In genomic region chr13:36915891-36916640, GRCh38 we compare ENCODE assay signal across 21 cellular contexts. TPM values are rescaled to one million over a fixed set of nuclear protein-coding genes. Genes with fewer than 3 reads are reported as not detected.
A peak's percentile ranks its signal among the peaks of the same experiment; 100 is the strongest.
DNase-seq lines count a peak whose midpoint lies in the region; TF ChIP-seq lines count a peak whose summit lies in the region.
"Had no signal": no experiment of that assay in that cellular context is flagged by ENCODE, and none has a peak within 500 bp of the region (broad histone marks: within the 10 kb centered on the region; RNA-seq: fewer than 3 reads in every experiment).

No MANE protein-coding gene starts in this region.

- POLR2A ChIA-PET in RWPE1 (lab: Yijun Ruan, JAX; ENCODE audit: low non-redundant PET) = no interaction called here

- no peaks in the 10 kb centered on the region for H3K36me3 ChIP-seq in MM.1S (replicated peaks; ENCODE audit: insufficient read depth, low read length)
- H3K36me3 ChIP-seq: ascending aorta, transverse colon had no signal

- no peak overlapping the region for H3K9ac ChIP-seq in MM.1S (ENCODE audit: low read length)

- peak overlapping the region; percentile 89 for H3K4me3 Mint-ChIP-seq in glutamatergic neuron (ENCODE audit: unreplicated experiment)
- H3K4me3 Mint-ChIP-seq: memory B cell had no signal

- CTCF ChIA-PET in RWPE1 (lab: Yijun Ruan, JAX) = no interaction called here

- TF ChIP-seq CTCF in glutamatergic neuron (IDR thresholded peaks at IDR 0.05; ENCODE audit: partially characterized antibody, unreplicated experiment) (no peak), MM.1S (IDR thresholded peaks at IDR 0.05; ENCODE audit: low read length) (no peak), RWPE1 (conservative IDR thresholded peaks at IDR 0.05; ENCODE audit: low read depth) (no peak)

- H3K4me1 Mint-ChIP-seq in glutamatergic neuron (ENCODE audit: low read depth, unreplicated experiment) = peaks cover 33% of the 10 kb centered on the region
- H3K4me1 Mint-ChIP-seq: memory B cell had no signal

- H3K27ac ChIP-seq in substantia nigra (ENCODE audit: low read depth, low read length, poor library complexity, severe bottlenecking) (peak overlapping the region; percentile 35), MM.1S (ENCODE audit: low read length) (no peak overlapping the region), RWPE1 (no peak overlapping the region)

- no peaks in the 10 kb centered on the region for H3K4me1 ChIP-seq in MM.1S (ENCODE audit: low read length)

- H3K36me3 Mint-ChIP-seq in glutamatergic neuron (ENCODE audit: unreplicated experiment) = no peaks in the 10 kb centered on the region
- H3K36me3 Mint-ChIP-seq: memory B cell had no signal

- H3K9me3 Mint-ChIP-seq in glutamatergic neuron (ENCODE audit: unreplicated experiment) = peaks cover 10% of the 10 kb centered on the region
- H3K9me3 Mint-ChIP-seq: naive thymus-derived CD8-positive, alpha-beta T cell had no signal

- H3F3A ChIP-seq in MM.1S (ENCODE audit: insufficient read depth, low read length) = no peaks in the 10 kb centered on the region

- H3K4me2 ChIP-seq in MM.1S (ENCODE audit: low read depth, low read length) = no peak overlapping the region

- peaks cover 11% of the 10 kb centered on the region for H3K27me3 Mint-ChIP-seq in glutamatergic neuron (ENCODE audit: unreplicated experiment)

- no peaks in the 10 kb centered on the region for H4K20me1 ChIP-seq in MM.1S (ENCODE audit: insufficient read depth, low read length)

- DNase-seq in NCI-H1105 treated with DMSO at 0.1 percent for 48 hours (lab: John Stamatoyannopoulos, UW) (peak; percentile 52), NCI-H1105 (lab: John Stamatoyannopoulos, UW) (no peak), NCI-H526 treated with DMSO at 0.1 percent for 48 hours (lab: John Stamatoyannopoulos, UW) (peak; percentile 53), glutamatergic neuron (no peak), substantia nigra (lab: John Stamatoyannopoulos, UW) (no peak), RKO (ENCODE audit: low spot score) (no peak), MM.1S (no peak), RWPE1 (ENCODE audit: low spot score) (no peak)
- DNase-seq: 8988T; activated CD8-positive, alpha-beta memory T cell treated with anti-CD3 and anti-CD28 coated beads for 24 hours; activated naive CD4-positive, alpha-beta T cell treated with anti-CD3 and anti-CD28 coated beads, Interleukin-2, amount 50 U/mL, for 16 hours; cerebellar nuclear complex; effector CD4-positive, alpha-beta T cell; erythroblast; naive thymus-derived CD8-positive, alpha-beta T cell; NCI-H1436 treated with DMSO at 0.1 percent for 48 hours; small intestine; stimulated activated naive CD4-positive, alpha-beta T cell; transverse colon had no signal

- no peaks in the 10 kb centered on the region for H3K9me3 ChIP-seq in MM.1S (replicated peaks; ENCODE audit: insufficient read depth, low read length)
- H3K9me3 ChIP-seq: ascending aorta, transverse colon had no signal

- H3K27me3 ChIP-seq in MM.1S (replicated peaks; ENCODE audit: insufficient read depth, low read length) = no peaks in the 10 kb centered on the region; the same call in 1 of the 2 replicates
- H3K27me3 ChIP-seq: ascending aorta had no signal

- H3K79me2 ChIP-seq in MM.1S (ENCODE audit: low read length) = no peaks in the 10 kb centered on the region

- no peak overlapping the region for H3K4me3 ChIP-seq in MM.1S (ENCODE audit: low read length)
- H3K4me3 ChIP-seq: ascending aorta, transverse colon had no signal

- no peaks in the 10 kb centered on the region for H3K9me2 ChIP-seq in MM.1S (replicated peaks; ENCODE audit: insufficient read depth, low read length)

- H3K27ac Mint-ChIP-seq in glutamatergic neuron (ENCODE audit: unreplicated experiment) = no peak overlapping the region
- H3K27ac Mint-ChIP-seq: memory B cell; naive thymus-derived CD8-positive, alpha-beta T cell had no signal

- H2AFZ ChIP-seq in MM.1S (ENCODE audit: low read length) = no peak overlapping the region

RNA-seq across cellular contexts. Expression of gene SMAD9, which starts 4.0 kb away (rescaled TPM):
- 43.6 TPM for total RNA-seq in glutamatergic neuron (ENCODE audit: unreplicated experiment)
- total RNA-seq: naive thymus-derived CD8-positive, alpha-beta T cell had no signal

Comparison
In these comparisons a context has a peak if more than half of its experiments do, and no peak if none do; other contexts are left out.
1. DNase-seq: peak in NCI-H1105 treated with DMSO at 0.1 percent for 48 hours (single experiment) and NCI-H526 treated with DMSO at 0.1 percent for 48 hours (single experiment); none in NCI-H1105 (single experiment), glutamatergic neuron (single experiment), substantia nigra (0 of 49), RKO (single experiment), MM.1S (single experiment) and RWPE1 (single experiment).